In genomic region chr1:1000357-1001056, GRCh38 we compare ENCODE assay signal across 1 cellular context.
TF ChIP-seq lines count a peak whose summit lies in the region.

No MANE protein-coding gene starts in this region.

TF ChIP-seq in HepG2, 621 proteins besides CTCF, POLR2A, EP300 and RAD21 (continued from another document and continues in another):
- TF ChIP-seq ETS1 (CRISPR knock-in tag; IDR thresholded peaks at IDR 0.05) (no peak), ZNF646 (CRISPR knock-in tag; IDR thresholded peaks at IDR 0.05) (no peak), SMAD3 (CRISPR knock-in tag; IDR thresholded peaks at IDR 0.05) (0 out of 2 replicates have a peak, but pooled peaks have one; percentile 21), AGO2 (optimal IDR thresholded peaks at IDR 0.05; ENCODE audit: low read depth, low read length) (peak; percentile 90), ZNF17 (CRISPR knock-in tag; IDR thresholded peaks at IDR 0.05) (no peak), CENPBD1 (CRISPR knock-in tag; IDR thresholded peaks at IDR 0.05; ENCODE audit: borderline replicate concordance, low read depth) (no peak), PCBP2 (optimal IDR thresholded peaks at IDR 0.05; ENCODE audit: low read depth, low read length, poor library complexity, severe bottlenecking) (no peak), TERF1 (CRISPR knock-in tag; IDR thresholded peaks at IDR 0.05) (no peak), GTF2F1 (IDR thresholded peaks at IDR 0.05; ENCODE audit: low read length) (no peak), ISX (CRISPR knock-in tag; conservative IDR thresholded peaks at IDR 0.05) (0 out of 2 replicates have a peak, but pooled peaks have one; percentile 56), HMGXB4 (CRISPR knock-in tag; IDR thresholded peaks at IDR 0.05; ENCODE audit: borderline replicate concordance in 1 of 2, low read depth in 1 of 2) (peak; percentile 79 to 91), HHEX (CRISPR knock-in tag; IDR thresholded peaks at IDR 0.05) (no peak), ZFP62 (CRISPR knock-in tag; IDR thresholded peaks at IDR 0.05) (no peak), MXI1 (IDR thresholded peaks at IDR 0.05; ENCODE audit: borderline replicate concordance, low read depth, low read length) (peak; percentile 89; the same call in 2 of the 3 replicates), ESRRA (CRISPR knock-in tag; IDR thresholded peaks at IDR 0.05; ENCODE audit: low read depth) (peak; percentile 62; the same call in 1 of the 2 replicates), MIXL1 (CRISPR knock-in tag; IDR thresholded peaks at IDR 0.05) (no peak; the same call in 1 of the 2 replicates), RBM39 (IDR thresholded peaks at IDR 0.05; ENCODE audit: low read depth, low read length, poor library complexity, severe bottlenecking) (no peak), ZNF879 (CRISPR knock-in tag; IDR thresholded peaks at IDR 0.05) (peak; percentile 39; the same call in 1 of the 2 replicates), GLMP (CRISPR knock-in tag; IDR thresholded peaks at IDR 0.05; ENCODE audit: borderline replicate concordance) (no peak), ZNF770 (CRISPR knock-in tag; IDR thresholded peaks at IDR 0.05) (peak; percentile 64; the same call in 1 of the 2 replicates), ELF4 (CRISPR knock-in tag; IDR thresholded peaks at IDR 0.05; ENCODE audit: borderline replicate concordance) (no peak), ZNF18 (CRISPR knock-in tag; IDR thresholded peaks at IDR 0.05; ENCODE audit: insufficient replicate concordance) (peak; percentile 56), SRF (IDR thresholded peaks at IDR 0.05; ENCODE audit: low read depth, low read length) (no peak), ZNF782 (CRISPR knock-in tag; IDR thresholded peaks at IDR 0.05; ENCODE audit: borderline replicate concordance) (peak; percentile 73; the same call in 1 of the 2 replicates), ZNF549 (CRISPR knock-in tag; IDR thresholded peaks at IDR 0.05) (0 out of 2 replicates have a peak, but pooled peaks have one; percentile 25), ATF2 (CRISPR knock-in tag; IDR thresholded peaks at IDR 0.05) (peak; percentile 100), ZNF75D (CRISPR knock-in tag; IDR thresholded peaks at IDR 0.05; ENCODE audit: borderline replicate concordance) (no peak; the same call in 1 of the 2 replicates), FOXO1 (CRISPR knock-in tag; IDR thresholded peaks at IDR 0.05) (0 out of 2 replicates have a peak, but pooled peaks have one; percentile 17), TRIM22 (IDR thresholded peaks at IDR 0.05) (no peak), ETV5 (CRISPR knock-in tag; IDR thresholded peaks at IDR 0.05; ENCODE audit: borderline replicate concordance) (no peak; the same call in 1 of the 2 replicates), E2F1 (CRISPR knock-in tag; IDR thresholded peaks at IDR 0.05) (no peak), PRPF4 (IDR thresholded peaks at IDR 0.05; ENCODE audit: low read depth, low read length, poor library complexity, severe bottlenecking) (no peak), ZNF790 (CRISPR knock-in tag; IDR thresholded peaks at IDR 0.05; ENCODE audit: borderline replicate concordance) (peak; percentile 71), ZNF275 (CRISPR knock-in tag; IDR thresholded peaks at IDR 0.05; ENCODE audit: borderline replicate concordance) (peak; percentile 65; the same call in 1 of the 2 replicates)
